ENCODE assay signal across 13 cellular contexts in genomic region chr17:40727447-40728231, GRCh38. TPM values are rescaled to one million over a fixed set of nuclear protein-coding genes. Genes with fewer than 3 reads are reported as not detected.
DNase-seq lines count a peak whose midpoint lies in the region; ATAC-seq, FAIRE-seq and TF ChIP-seq lines count a peak whose summit lies in the region.
"Had no signal": no experiment of that assay in that cellular context is flagged by ENCODE, and none has a peak within 500 bp of the region (broad histone marks: within the 10 kb centered on the region; RNA-seq: fewer than 3 reads in every experiment).

No MANE protein-coding gene starts in this region.

- H3K4me2 ChIP-seq in HepG2 (ENCODE audit: low read depth, low read length) = no peak overlapping the region

- no peak for FAIRE-seq in HepG2 (lab: Jason Lieb, UNC)

- H2AFZ ChIP-seq in HepG2 (ENCODE audit: low read length) = no peak overlapping the region

- H3K36me3 ChIP-seq in liver (ENCODE audit: control insufficient read depth in 4 of 4, insufficient read depth in 3 of 4, low read depth in 1 of 4, low read length in 3 of 4) (no peaks in the 10 kb centered on the region), HepG2 (replicated peaks in 1 of 2; ENCODE audit: control insufficient read depth in 1 of 2, insufficient read depth in 2 of 2, low read length in 2 of 2) (no peaks in the 10 kb centered on the region), esophagus muscularis mucosa (no peaks in the 10 kb centered on the region), prostate gland (no peaks in the 10 kb centered on the region)
- H3K36me3 ChIP-seq: adrenal gland, neutrophil had no signal

- in situ Hi-C loops in HepG2 (cut with HindIII; ENCODE audit: extremely low pct_ligation_motif_present, low pct_unique_long_range_greater_than_20kb) = no loop called here

- H4K20me1 ChIP-seq in HepG2 (ENCODE audit: insufficient read depth, low read length) = no peaks in the 10 kb centered on the region

- ATAC-seq in HepG2 = no peak
- no peak for ATAC-seq in HG02852 (IDR thresholded peaks at IDR 0.05; ENCODE audit: unreplicated experiment)

- no TSS peak for BruUV-seq in HepG2 (replicated peaks; lab: Mats Ljungman, UMichigan)

- H3K27ac ChIP-seq in liver (ENCODE audit: low read depth in 1 of 2, low read length in 2 of 2) (no peak overlapping the region), HepG2 (ENCODE audit: extremely low read length, insufficient read depth, low read length) (no peak overlapping the region), esophagus muscularis mucosa (replicated peaks in 1 of 4) (no peak overlapping the region), prostate gland (no peak overlapping the region)
- H3K27ac ChIP-seq: adrenal gland, neutrophil, testis had no signal

- H3K27me3 ChIP-seq in liver (ENCODE audit: control insufficient read depth in 4 of 4, insufficient read depth in 4 of 4, low read length in 3 of 4) (no peaks in the 10 kb centered on the region), HepG2 (ENCODE audit: control insufficient read depth in 1 of 2, insufficient read depth in 2 of 2, low read length in 2 of 2) (no peaks in the 10 kb centered on the region), esophagus muscularis mucosa (peaks cover 0 to 14% (median 0%) of the 10 kb centered on the region in 4 donors), prostate gland (replicated peaks; ENCODE audit: insufficient read depth) (no peaks in the 10 kb centered on the region)
- H3K27me3 ChIP-seq: testis had no signal

- no peaks in the 10 kb centered on the region for H3K9me3 ChIP-seq in liver (ENCODE audit: control insufficient read depth in 4 of 4, low read length in 3 of 4)
- H3K9me3 ChIP-seq in HepG2 (ENCODE audit: low read length) = no peaks in the 10 kb centered on the region
- no peaks in the 10 kb centered on the region for H3K9me3 ChIP-seq in esophagus muscularis mucosa
- no peaks in the 10 kb centered on the region for H3K9me3 ChIP-seq in prostate gland
- H3K9me3 ChIP-seq: adrenal gland, neutrophil, testis had no signal

- no peak for DNase-seq in HepG2 (ENCODE audit: low spot score)
- peak; percentile 18 for DNase-seq in OCI-M1 (lab: John Stamatoyannopoulos, UW)
- peak; percentile 87 for DNase-seq in fibroblast of peridontal ligament (ENCODE audit: extremely low read depth)
- DNase-seq in activated CD4-positive, alpha-beta T cell treated with anti-CD3 and anti-CD28 coated beads for 1 hour = no peak
- DNase-seq in esophagus muscularis mucosa (ENCODE audit: extremely low spot score) = no peak
- no peak for DNase-seq in prostate gland (ENCODE audit: low spot score)
- DNase-seq: activated CD8-positive, alpha-beta memory T cell treated with anti-CD3 and anti-CD28 coated beads for 24 hours; testis had no signal

- no peaks in the 10 kb centered on the region for H3K79me2 ChIP-seq in HepG2 (ENCODE audit: insufficient read depth, low read length)

- peaks cover 0 to 3% (median 1%) of the 10 kb centered on the region in 4 donors for H3K4me1 ChIP-seq in liver (ENCODE audit: control insufficient read depth in 4 of 4, insufficient read depth in 4 of 4, low read length in 3 of 4)
- H3K4me1 ChIP-seq in HepG2 (ENCODE audit: insufficient read depth, low read length) = no peaks in the 10 kb centered on the region
- H3K4me1 ChIP-seq in esophagus muscularis mucosa = no peaks in the 10 kb centered on the region
- no peaks in the 10 kb centered on the region for H3K4me1 ChIP-seq in prostate gland (replicated peaks)
- H3K4me1 ChIP-seq: adrenal gland, testis had no signal

- no peak for TF ChIP-seq CTCF in liver (IDR thresholded peaks at IDR 0.05; ENCODE audit: low read depth, low read length, missing input control)
- TF ChIP-seq CTCF in HepG2 (CRISPR knock-in tag; IDR thresholded peaks at IDR 0.05) = no peak
- no peak for TF ChIP-seq CTCF in esophagus muscularis mucosa (IDR thresholded peaks at IDR 0.05)
- no peak for TF ChIP-seq CTCF in prostate gland (IDR thresholded peaks at IDR 0.05)

- TF ChIP-seq POLR2A in HepG2 (IDR thresholded peaks at IDR 0.05; ENCODE audit: insufficient read depth in 1 of 2, low read depth in 2 of 2, low read length in 2 of 2) (no peak), esophagus muscularis mucosa (IDR thresholded peaks at IDR 0.05; ENCODE audit: low read depth) (no peak), prostate gland (IDR thresholded peaks at IDR 0.05) (no peak)

- H3K9ac ChIP-seq in liver (ENCODE audit: low read depth in 1 of 2, low read length in 2 of 2) (no peak overlapping the region), HepG2 (ENCODE audit: insufficient read depth, low read depth, low read length) (no peak overlapping the region)

- TF ChIP-seq EP300 in HepG2 (IDR thresholded peaks at IDR 0.05; ENCODE audit: low read depth in 2 of 2, low read length in 2 of 2) (no peak), HepG2 (CRISPR knock-in tag; IDR thresholded peaks at IDR 0.05; ENCODE audit: borderline replicate concordance) (no peak), esophagus muscularis mucosa (IDR thresholded peaks at IDR 0.05) (no peak)

- CTCF ChIA-PET in HepG2 (lab: Yijun Ruan, JAX; ENCODE audit: low intra/inter-chr PET ratio, low total read pairs) = no interaction called here

- peak in 1 of 2 donors; percentile 33 for TF ChIP-seq RAD21 in liver (IDR thresholded peaks at IDR 0.05)
- no peak for TF ChIP-seq RAD21 in HepG2 (CRISPR knock-in tag; IDR thresholded peaks at IDR 0.05)

- H3K4me3 ChIP-seq in liver (ENCODE audit: low read depth in 1 of 3, low read length in 3 of 3) (no peak overlapping the region), HepG2 (replicated peaks in 1 of 3; ENCODE audit: insufficient read depth in 1 of 3, low read depth in 2 of 3, low read length in 3 of 3) (no peak overlapping the region), esophagus muscularis mucosa (no peak overlapping the region), prostate gland (no peak overlapping the region)
- H3K4me3 ChIP-seq: adrenal gland, testis had no signal

- WGBS in liver = 59% methylated on average over 8 of the region's 8 CpGs
- WGBS in HepG2 (ENCODE audit: low lambda C conversion rate) = 18% methylated on average over 8 of the region's 8 CpGs
- 72% methylated on average over 8 of the region's 8 CpGs for WGBS in esophagus muscularis mucosa
- 89% methylated on average over 8 of the region's 8 CpGs for WGBS in prostate gland

- intact Hi-C loops in HepG2 (cut with micrococcal nuclease; ENCODE audit: unreplicated experiment) (loop anchor here (2.0 kb wide), 1 partner anchor 113 kb away; no protein-coding TSS in a partner anchor), esophagus muscularis mucosa (cut with DNase I) (loop anchor here (2.0 kb wide), 1 partner anchor 107 kb away; no protein-coding TSS in a partner anchor), prostate gland (cut with DNase I) (loop anchor here (10.0 kb wide), 1 partner anchor 103 kb away; no protein-coding TSS in a partner anchor)

- POLR2A ChIA-PET in HepG2 (lab: Yijun Ruan, JAX) = no interaction called here

RNA-seq across cellular contexts. Expression of gene KRT24, which starts 24.1 kb away (rescaled TPM):
- total RNA-seq in liver (not detected), HepG2 (2016; rRNA removed; fragmentation: Illumina TruSeq; extraction: Trizol) (not detected in 2 replicates), esophagus muscularis mucosa (under 1 TPM in 3 of 4 donors, not detected in 1; 0.17 to 0.52 (median 0.42) TPM), prostate gland (not detected)
- polyA plus RNA-seq in liver (not detected), HepG2 (2011; rRNA removed) (not detected in 2 replicates)
- total RNA-seq in HepG2 (2016; cell fraction: cytosol; rRNA removed; fragmentation: Illumina TruSeq; extraction: Trizol; ENCODE audit: low read depth) = not detected in 2 replicates
- total RNA-seq in HepG2 (2016; cell fraction: insoluble cytoplasmic fraction; rRNA removed; fragmentation: Illumina TruSeq; extraction: Trizol) = not detected in 2 replicates
- total RNA-seq in HepG2 (2016; cell fraction: membrane; rRNA removed; fragmentation: Illumina TruSeq; extraction: Trizol) = not detected in 2 replicates
- total RNA-seq in HepG2 (2016; cell fraction: nucleus; rRNA removed; fragmentation: Illumina TruSeq; extraction: Trizol) = not detected in 2 replicates
- polyA plus RNA-seq in HepG2 (2011; cell fraction: cytosol; rRNA removed) = not detected in 2 replicates
- polyA plus RNA-seq in HepG2 (2011; cell fraction: nucleus; rRNA removed) = not detected in 2 replicates
- polyA plus RNA-seq in HepG2 (2012) = not detected in 2 replicates
- not detected in 2 replicates for polyA plus RNA-seq in HepG2 (2016; cell fraction: cytosol; fragmentation: Illumina TruSeq; extraction: Trizol; ENCODE audit: low read depth)
- polyA plus RNA-seq in HepG2 (2016; cell fraction: insoluble cytoplasmic fraction; fragmentation: Illumina TruSeq; extraction: Trizol; ENCODE audit: low read depth) = not detected in 2 replicates
- not detected in 2 replicates for polyA plus RNA-seq in HepG2 (2016; cell fraction: membrane; fragmentation: Illumina TruSeq; extraction: Trizol; ENCODE audit: low read depth)
- not detected in 2 replicates for polyA plus RNA-seq in HepG2 (2016; cell fraction: nucleus; fragmentation: Illumina TruSeq; extraction: Trizol; ENCODE audit: insufficient read depth, low read depth)
- not detected in 2 replicates for polyA minus RNA-seq in HepG2 (2011; rRNA and poly(A)+ RNA removed; ENCODE audit: low replicate concordance)
- not detected in 2 replicates for polyA minus RNA-seq in HepG2 (2011; cell fraction: cytosol; rRNA and poly(A)+ RNA removed)
- polyA minus RNA-seq in HepG2 (2011; cell fraction: nucleus; rRNA and poly(A)+ RNA removed) = not detected in 2 replicates
- total RNA-seq: adrenal gland, HT-29 had no signal

RNA-seq across cellular contexts. Expression of gene KRT25, which starts 27.5 kb away (rescaled TPM):
- total RNA-seq in liver = not detected
- not detected for polyA plus RNA-seq in liver
- not detected in 2 replicates for total RNA-seq in HepG2 (2016; rRNA removed; fragmentation: Illumina TruSeq; extraction: Trizol)
- not detected in 2 replicates for total RNA-seq in HepG2 (2016; cell fraction: cytosol; rRNA removed; fragmentation: Illumina TruSeq; extraction: Trizol; ENCODE audit: low read depth)
- total RNA-seq in HepG2 (2016; cell fraction: insoluble cytoplasmic fraction; rRNA removed; fragmentation: Illumina TruSeq; extraction: Trizol) = not detected in 2 replicates
- total RNA-seq in HepG2 (2016; cell fraction: membrane; rRNA removed; fragmentation: Illumina TruSeq; extraction: Trizol) = not detected in 2 replicates
- total RNA-seq in HepG2 (2016; cell fraction: nucleus; rRNA removed; fragmentation: Illumina TruSeq; extraction: Trizol) = not detected in 2 replicates
- not detected in 2 replicates for polyA plus RNA-seq in HepG2 (2011; rRNA removed)
- not detected in 2 replicates for polyA plus RNA-seq in HepG2 (2011; cell fraction: cytosol; rRNA removed)
- polyA plus RNA-seq in HepG2 (2011; cell fraction: nucleus; rRNA removed) = not detected in 2 replicates
- polyA plus RNA-seq in HepG2 (2012) = not detected in 2 replicates
- polyA plus RNA-seq in HepG2 (2016; cell fraction: cytosol; fragmentation: Illumina TruSeq; extraction: Trizol; ENCODE audit: low read depth) = not detected in 2 replicates
- polyA plus RNA-seq in HepG2 (2016; cell fraction: insoluble cytoplasmic fraction; fragmentation: Illumina TruSeq; extraction: Trizol; ENCODE audit: low read depth) = not detected in 2 replicates
- not detected in 2 replicates for polyA plus RNA-seq in HepG2 (2016; cell fraction: membrane; fragmentation: Illumina TruSeq; extraction: Trizol; ENCODE audit: low read depth)
- not detected in 2 replicates for polyA plus RNA-seq in HepG2 (2016; cell fraction: nucleus; fragmentation: Illumina TruSeq; extraction: Trizol; ENCODE audit: insufficient read depth, low read depth)
- not detected in 2 replicates for polyA minus RNA-seq in HepG2 (2011; rRNA and poly(A)+ RNA removed; ENCODE audit: low replicate concordance)
- polyA minus RNA-seq in HepG2 (2011; cell fraction: cytosol; rRNA and poly(A)+ RNA removed) = not detected in 2 replicates
- polyA minus RNA-seq in HepG2 (2011; cell fraction: nucleus; rRNA and poly(A)+ RNA removed) = not detected in 2 replicates
- not detected for total RNA-seq in esophagus muscularis mucosa
- total RNA-seq in prostate gland = under 1 TPM in 1 of 2 donors, not detected in 1; 0.62 TPM
- total RNA-seq: adrenal gland, HT-29 had no signal
- polyA plus RNA-seq: adrenal gland had no signal

RNA-seq across cellular contexts. Expression of gene KRT26, which starts 44.4 kb away (rescaled TPM):
- total RNA-seq in liver (not detected), HepG2 (2016; rRNA removed; fragmentation: Illumina TruSeq; extraction: Trizol) (not detected in 2 replicates), esophagus muscularis mucosa (not detected), prostate gland (under 1 TPM in 1 of 2 donors, not detected in 1; 0.28 TPM)
- polyA plus RNA-seq in liver (not detected), HepG2 (2011; rRNA removed) (not detected in 2 replicates)
- not detected in 2 replicates for total RNA-seq in HepG2 (2016; cell fraction: cytosol; rRNA removed; fragmentation: Illumina TruSeq; extraction: Trizol; ENCODE audit: low read depth)
- total RNA-seq in HepG2 (2016; cell fraction: insoluble cytoplasmic fraction; rRNA removed; fragmentation: Illumina TruSeq; extraction: Trizol) = not detected in 2 replicates
- not detected in 2 replicates for total RNA-seq in HepG2 (2016; cell fraction: membrane; rRNA removed; fragmentation: Illumina TruSeq; extraction: Trizol)
- not detected in 2 replicates for total RNA-seq in HepG2 (2016; cell fraction: nucleus; rRNA removed; fragmentation: Illumina TruSeq; extraction: Trizol)
- not detected in 2 replicates for polyA plus RNA-seq in HepG2 (2011; cell fraction: cytosol; rRNA removed)
- not detected in 2 replicates for polyA plus RNA-seq in HepG2 (2011; cell fraction: nucleus; rRNA removed)
- polyA plus RNA-seq in HepG2 (2012) = not detected in 2 replicates
- not detected in 2 replicates for polyA plus RNA-seq in HepG2 (2016; cell fraction: cytosol; fragmentation: Illumina TruSeq; extraction: Trizol; ENCODE audit: low read depth)
- not detected in 2 replicates for polyA plus RNA-seq in HepG2 (2016; cell fraction: insoluble cytoplasmic fraction; fragmentation: Illumina TruSeq; extraction: Trizol; ENCODE audit: low read depth)
- not detected in 2 replicates for polyA plus RNA-seq in HepG2 (2016; cell fraction: membrane; fragmentation: Illumina TruSeq; extraction: Trizol; ENCODE audit: low read depth)
- polyA plus RNA-seq in HepG2 (2016; cell fraction: nucleus; fragmentation: Illumina TruSeq; extraction: Trizol; ENCODE audit: insufficient read depth, low read depth) = not detected in 2 replicates
- not detected in 2 replicates for polyA minus RNA-seq in HepG2 (2011; rRNA and poly(A)+ RNA removed; ENCODE audit: low replicate concordance)
- polyA minus RNA-seq in HepG2 (2011; cell fraction: cytosol; rRNA and poly(A)+ RNA removed) = not detected in 2 replicates
- not detected in 2 replicates for polyA minus RNA-seq in HepG2 (2011; cell fraction: nucleus; rRNA and poly(A)+ RNA removed)
- total RNA-seq: adrenal gland, HT-29 had no signal
- polyA plus RNA-seq: adrenal gland had no signal

RNA-seq across cellular contexts. Expression of gene KRT27, which starts 54.7 kb away (rescaled TPM):
- total RNA-seq in liver (not detected), HepG2 (2016; rRNA removed; fragmentation: Illumina TruSeq; extraction: Trizol) (not detected in 2 replicates), esophagus muscularis mucosa (not detected), prostate gland (not detected)
- polyA plus RNA-seq in liver (not detected), HepG2 (2011; rRNA removed) (not detected in 2 replicates)
- total RNA-seq in HepG2 (2016; cell fraction: cytosol; rRNA removed; fragmentation: Illumina TruSeq; extraction: Trizol; ENCODE audit: low read depth) = not detected in 2 replicates
- total RNA-seq in HepG2 (2016; cell fraction: insoluble cytoplasmic fraction; rRNA removed; fragmentation: Illumina TruSeq; extraction: Trizol) = not detected in 2 replicates
- not detected in 2 replicates for total RNA-seq in HepG2 (2016; cell fraction: membrane; rRNA removed; fragmentation: Illumina TruSeq; extraction: Trizol)
- not detected in 2 replicates for total RNA-seq in HepG2 (2016; cell fraction: nucleus; rRNA removed; fragmentation: Illumina TruSeq; extraction: Trizol)
- polyA plus RNA-seq in HepG2 (2011; cell fraction: cytosol; rRNA removed) = not detected in 2 replicates
- not detected in 2 replicates for polyA plus RNA-seq in HepG2 (2011; cell fraction: nucleus; rRNA removed)
- polyA plus RNA-seq in HepG2 (2012) = not detected in 2 replicates
- polyA plus RNA-seq in HepG2 (2016; cell fraction: cytosol; fragmentation: Illumina TruSeq; extraction: Trizol; ENCODE audit: low read depth) = not detected in 2 replicates
- polyA plus RNA-seq in HepG2 (2016; cell fraction: insoluble cytoplasmic fraction; fragmentation: Illumina TruSeq; extraction: Trizol; ENCODE audit: low read depth) = not detected in 2 replicates
- not detected in 2 replicates for polyA plus RNA-seq in HepG2 (2016; cell fraction: membrane; fragmentation: Illumina TruSeq; extraction: Trizol; ENCODE audit: low read depth)
- polyA plus RNA-seq in HepG2 (2016; cell fraction: nucleus; fragmentation: Illumina TruSeq; extraction: Trizol; ENCODE audit: insufficient read depth, low read depth) = not detected in 2 replicates
- not detected in 2 replicates for polyA minus RNA-seq in HepG2 (2011; rRNA and poly(A)+ RNA removed; ENCODE audit: low replicate concordance)
- not detected in 2 replicates for polyA minus RNA-seq in HepG2 (2011; cell fraction: cytosol; rRNA and poly(A)+ RNA removed)
- polyA minus RNA-seq in HepG2 (2011; cell fraction: nucleus; rRNA and poly(A)+ RNA removed) = not detected in 2 replicates
- total RNA-seq: adrenal gland, HT-29 had no signal

Comparison
In these comparisons a context has a peak if more than half of its experiments do, and no peak if none do; other contexts are left out.
1. DNase-seq: peak in OCI-M1 (single experiment) and fibroblast of peridontal ligament (single experiment); none in HepG2 (single experiment), activated CD4-positive, alpha-beta T cell treated with anti-CD3 and anti-CD28 coated beads for 1 hour (single experiment), esophagus muscularis mucosa (single experiment) and prostate gland (single experiment).